ENCODE assay signal across 28 cellular contexts in the genomic region with DNA sequence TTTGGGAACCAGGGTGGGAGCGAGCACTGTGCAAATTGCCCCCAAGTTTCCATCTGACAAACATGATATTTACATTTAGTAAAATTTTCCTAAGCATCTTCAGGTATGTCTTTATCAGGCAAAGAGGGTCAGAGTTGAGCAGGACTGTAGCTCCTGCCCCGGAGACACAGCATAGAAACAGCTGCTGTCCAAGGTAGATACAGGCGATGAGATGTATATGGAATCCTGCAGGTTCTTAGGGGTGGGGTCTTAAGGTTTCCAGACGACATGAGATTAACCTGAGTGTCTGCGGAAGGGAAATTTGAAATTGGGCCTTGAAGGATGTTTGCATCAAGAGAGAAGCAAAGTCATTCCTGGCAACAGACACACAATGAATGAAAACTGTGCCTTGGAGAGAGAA.
"Had no signal": no experiment of that assay in that cellular context is flagged by ENCODE, and none has a peak within 500 bp of the region (broad histone marks: within the 10 kb centered on the region; RNA-seq: fewer than 3 reads in every experiment).

No MANE protein-coding gene starts in this region.

- H3K4me3 Mint-ChIP-seq: naive thymus-derived CD8-positive, alpha-beta T cell; nephron; neural crest cell; stimulated activated naive B cell treated with anti-CD40 and anti-IgM and Interleukin-4, amounts not matched to agents 10 μg/mL and 1 μg/mL and 100 μg/mL, for 72 hours had no signal

- H3K4me1 ChIP-seq: lower lobe of right lung, right atrium auricular region, stomach, testis, thyroid gland, transverse colon, upper lobe of left lung, vagina had no signal

- H3K4me1 Mint-ChIP-seq: naive thymus-derived CD8-positive, alpha-beta T cell; nephron; neural crest cell; stimulated activated naive B cell treated with anti-CD40 and anti-IgM and Interleukin-4, amounts not matched to agents 10 μg/mL and 1 μg/mL and 100 μg/mL, for 72 hours had no signal

- H2AFZ ChIP-seq: hepatocyte had no signal

- H3K27me3 Mint-ChIP-seq: naive thymus-derived CD8-positive, alpha-beta T cell; stimulated activated naive B cell treated with anti-CD40 and anti-IgM and Interleukin-4, amounts not matched to agents 10 μg/mL and 1 μg/mL and 100 μg/mL, for 72 hours had no signal

- DNase-seq: islet precursor cell; left ventricle myocardium superior; lower lobe of right lung; mammary epithelial cell; mesenchymal stem cell; naive thymus-derived CD8-positive, alpha-beta T cell; occipital lobe; right lobe of liver; stimulated activated CD4-positive, alpha-beta T cell treated with anti-CD3 and anti-CD28 coated beads, Interleukin-1b, Interleukin-23, amount 100 ng/mL, for 48 hours; stimulated activated CD4-positive, alpha-beta T cell treated with anti-CD3 and anti-CD28 coated beads, Interleukin-2, amount 100 ng/mL, for 48 hours; stimulated activated CD4-positive, alpha-beta T cell treated with anti-CD3 and anti-CD28 coated beads, Interleukin-4, amount 100 ng/mL, for 4 hours; stimulated activated CD8-positive, alpha-beta memory T cell treated with anti-CD3 and anti-CD28 coated beads, Interleukin-4, amount 100 ng/mL, for 48 hours; stimulated activated naive B cell treated with anti-CD40 and anti-IgM and Interleukin-4, amounts not matched to agents 10 μg/mL and 1 μg/mL and 100 μg/mL, for 72 hours; stimulated activated naive CD8-positive, alpha-beta T cell treated with anti-CD3 and anti-CD28 coated beads, Interleukin-15, Interleukin-2, amounts not matched to agents 100 U/mL and 50 U/mL, for 24 hours; stomach; testis; thyroid gland; transverse colon; upper lobe of left lung had no signal

- H3K9me3 ChIP-seq: lower lobe of right lung, neutrophil, right lobe of liver, testis, thyroid gland, transverse colon, upper lobe of left lung, vagina had no signal

- H3K27me3 ChIP-seq: hepatocyte, neutrophil, right atrium auricular region, right lobe of liver, stomach, testis, thyroid gland, transverse colon, upper lobe of left lung, vagina had no signal

- H3K27ac ChIP-seq: hepatocyte, lower lobe of right lung, neutrophil, right atrium auricular region, right lobe of liver, stomach, testis, thyroid gland, transverse colon, upper lobe of left lung, vagina had no signal

- H3K4me3 ChIP-seq: hepatocyte, lower lobe of right lung, right atrium auricular region, right lobe of liver, smooth muscle cell, stomach, testis, thyroid gland, transverse colon, upper lobe of left lung, vagina had no signal

- H3K4me2 ChIP-seq: hepatocyte, smooth muscle cell had no signal

- H3K27ac Mint-ChIP-seq: naive thymus-derived CD8-positive, alpha-beta T cell; nephron; progenitor cell of endocrine pancreas; stimulated activated naive B cell treated with anti-CD40 and anti-IgM and Interleukin-4, amounts not matched to agents 10 μg/mL and 1 μg/mL and 100 μg/mL, for 72 hours had no signal

- ATAC-seq: left lobe of liver; left ventricle myocardium superior; lower lobe of right lung; naive thymus-derived CD8-positive, alpha-beta T cell; right lobe of liver; stimulated activated naive B cell treated with anti-CD40 and anti-IgM and Interleukin-4, amounts not matched to agents 10 μg/mL and 1 μg/mL and 100 μg/mL, for 72 hours; stimulated activated naive CD8-positive, alpha-beta T cell treated with anti-CD3 and anti-CD28 coated beads, Interleukin-15, Interleukin-2, amounts not matched to agents 100 U/mL and 50 U/mL, for 24 hours had no signal

- H3K36me3 Mint-ChIP-seq: naive thymus-derived CD8-positive, alpha-beta T cell; stimulated activated naive B cell treated with anti-CD40 and anti-IgM and Interleukin-4, amounts not matched to agents 10 μg/mL and 1 μg/mL and 100 μg/mL, for 72 hours had no signal

- H3K36me3 ChIP-seq: lower lobe of right lung, neutrophil, right atrium auricular region, right lobe of liver, stomach, thyroid gland, transverse colon, upper lobe of left lung, vagina had no signal

- H3K79me2 ChIP-seq: hepatocyte had no signal
